Comparison of ENCODE assay signal across 8 cellular contexts in the genomic region with DNA sequence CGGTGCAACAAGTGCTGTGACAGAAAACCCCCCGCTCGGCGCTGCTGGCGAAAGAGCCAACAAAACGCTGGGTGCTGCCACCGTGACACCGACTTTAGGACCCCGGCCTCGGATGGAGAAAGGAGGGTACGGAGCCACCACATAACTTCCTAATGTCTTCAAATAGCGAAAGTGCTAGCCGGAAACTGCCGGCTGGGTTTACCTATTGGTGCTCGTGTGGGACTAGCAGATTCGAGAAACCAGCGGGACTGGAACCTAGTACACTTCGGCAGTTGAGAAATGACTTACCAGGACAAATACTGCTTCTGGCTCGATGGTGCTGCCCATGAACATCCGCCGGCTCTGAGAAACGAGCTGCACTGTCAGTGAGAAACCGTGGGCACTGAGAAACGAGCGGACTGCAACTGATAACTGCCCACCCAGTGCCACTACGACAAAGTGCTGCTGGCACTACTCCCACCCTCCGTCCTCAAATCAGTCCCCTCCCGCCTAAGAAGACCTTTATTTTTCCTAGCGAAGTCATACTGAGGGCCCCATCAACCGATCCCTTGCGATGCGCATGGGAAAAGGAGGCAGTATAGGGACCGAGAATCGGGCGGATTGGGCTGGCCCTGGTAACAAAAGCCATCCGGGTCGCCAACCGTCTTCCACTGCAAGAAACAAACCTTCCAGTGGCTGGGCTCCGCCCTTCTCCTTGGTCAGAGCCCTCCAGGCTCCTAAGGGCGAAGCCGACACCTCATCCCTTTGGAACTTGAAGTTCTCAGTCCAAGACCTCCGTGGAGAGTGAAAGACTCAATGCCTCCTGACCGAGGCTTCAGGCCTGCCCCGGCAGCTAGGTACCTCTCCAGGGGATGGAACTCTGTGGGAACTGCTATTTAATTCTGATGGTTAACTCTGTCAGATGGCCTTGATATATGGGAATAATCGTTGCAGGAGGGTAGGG. TPM values are rescaled to one million over a fixed set of nuclear protein-coding genes. Genes with fewer than 3 reads are reported as not detected.
A peak's percentile ranks its signal among the peaks of the same experiment; 100 is the strongest.
DNase-seq lines count a peak whose midpoint lies in the region; ATAC-seq, FAIRE-seq and TF ChIP-seq lines count a peak whose summit lies in the region.

No MANE protein-coding gene starts in this region.

- H3K9me3 ChIP-seq in duodenal mucosa (ENCODE audit: control insufficient read depth in 1 of 2, low read length in 2 of 2) (no peaks in the 10 kb centered on the region), lower lobe of right lung (no peaks in the 10 kb centered on the region)

- peak overlapping the region; percentile 92 to 94 for H3K9ac ChIP-seq in duodenal mucosa (ENCODE audit: low read depth in 1 of 2, low read length in 2 of 2)

- H3K4me1 ChIP-seq in duodenal mucosa (ENCODE audit: control insufficient read depth in 1 of 2, insufficient read depth in 2 of 2, low read length in 2 of 2) (peaks cover 20 to 22% of the 10 kb centered on the region in 2 donors), lower lobe of right lung (peaks cover 36% of the 10 kb centered on the region)

- no peak for TF ChIP-seq CTCF in lower lobe of right lung (IDR thresholded peaks at IDR 0.05)

- intact Hi-C loops in lower lobe of right lung (cut with DNase I) = no loop called here

- ATAC-seq in HG03520 (IDR thresholded peaks at IDR 0.05; ENCODE audit: unreplicated experiment) = peak; percentile 33
- ATAC-seq in lower lobe of right lung = peak; percentile 83 to 85

- H3K4me3 ChIP-seq in duodenal mucosa (ENCODE audit: low read depth in 1 of 2, low read length in 2 of 2) = peak overlapping the region; percentile 96 to 97
- peak overlapping the region; percentile 67 for H3K4me3 ChIP-seq in lower lobe of right lung

- peak; percentile 89 for FAIRE-seq in GM19239 (lab: Jason Lieb, UNC)

- DNase-seq in Ammon's horn (ENCODE audit: low spot score) (peak; percentile 92), GM19239 (ENCODE audit: insufficient read length, low spot score) (peak; percentile 15), NCI-H69 (lab: John Stamatoyannopoulos, UW) (peak; percentile 91), lower lobe of right lung (peak; percentile 88)
- peak; percentile 87 to 89 for DNase-seq in activated CD4-positive, alpha-beta T cell treated with anti-CD3 and anti-CD28 coated beads, Interleukin-2, amount 50 U/mL, for 4 hours
- peak; percentile 71 to 89 (median 80) for DNase-seq in stimulated activated CD4-positive, alpha-beta T cell treated with anti-CD3 and anti-CD28 coated beads, TNF-alpha, amount 100 ng/mL, for 1 hour (ENCODE audit: low read depth in 3 of 3, low spot score in 1 of 3)

- H3K36me3 ChIP-seq in duodenal mucosa (ENCODE audit: control insufficient read depth in 1 of 2, insufficient read depth in 2 of 2, low read length in 2 of 2) (peaks cover 10 to 11% of the 10 kb centered on the region in 2 donors), lower lobe of right lung (peaks cover 22% of the 10 kb centered on the region)

- H3K27ac ChIP-seq in duodenal mucosa (ENCODE audit: low read depth, low read length) (peak overlapping the region; percentile 98), lower lobe of right lung (peak overlapping the region; percentile 100)

- H3K27me3 ChIP-seq in duodenal mucosa (ENCODE audit: control insufficient read depth in 1 of 2, insufficient read depth in 2 of 2, low read length in 2 of 2) = no peaks in the 10 kb centered on the region
- no peaks in the 10 kb centered on the region for H3K27me3 ChIP-seq in lower lobe of right lung (ENCODE audit: low read depth)

RNA-seq across cellular contexts. Expression of gene ANXA2R, which starts 27.0 kb away (rescaled TPM):
- total RNA-seq in lower lobe of right lung = 4.4 TPM

RNA-seq across cellular contexts. Expression of gene ZNF131, which starts 53.6 kb away (rescaled TPM):
- 29.8 TPM for total RNA-seq in lower lobe of right lung

Comparison
In these comparisons a context has a peak if more than half of its experiments do, and no peak if none do; other contexts are left out.
1. Peak in every context shown above with its lines: DNase-seq, ATAC-seq, H3K4me3 ChIP-seq and H3K27ac ChIP-seq.
2. DNase-seq: peak in every context shown above with its lines; median percentile 92 in Ammon's horn; 91 in NCI-H69; 88 in activated CD4-positive, alpha-beta T cell treated with anti-CD3 and anti-CD28 coated beads, Interleukin-2, amount 50 U/mL, for 4 hours; 88 in lower lobe of right lung; 80 in stimulated activated CD4-positive, alpha-beta T cell treated with anti-CD3 and anti-CD28 coated beads, TNF-alpha, amount 100 ng/mL, for 1 hour; 15 in GM19239.